2 cellular contexts compared by ENCODE assay signal in genomic region chr3:190013943-190014924, GRCh38.
TF ChIP-seq lines count a peak whose summit lies in the region.

No MANE protein-coding gene starts in this region.

TF ChIP-seq in GM23338, 12 proteins besides CTCF, POLR2A, EP300 and RAD21 (continued from another document):
- TF ChIP-seq CREB1 (CRISPR knock-in tag; IDR thresholded peaks at IDR 0.05; ENCODE audit: low read depth) (no peak), EZH2 (IDR thresholded peaks at IDR 0.05; ENCODE audit: low read depth, unreplicated experiment) (no peak), STAT1 (IDR thresholded peaks at IDR 0.05; ENCODE audit: unreplicated experiment) (no peak), NANOG (IDR thresholded peaks at IDR 0.05; ENCODE audit: borderline replicate concordance) (peak; percentile 33; the same call in 1 of the 2 replicates)
- TF ChIP-seq, protein P1, sequence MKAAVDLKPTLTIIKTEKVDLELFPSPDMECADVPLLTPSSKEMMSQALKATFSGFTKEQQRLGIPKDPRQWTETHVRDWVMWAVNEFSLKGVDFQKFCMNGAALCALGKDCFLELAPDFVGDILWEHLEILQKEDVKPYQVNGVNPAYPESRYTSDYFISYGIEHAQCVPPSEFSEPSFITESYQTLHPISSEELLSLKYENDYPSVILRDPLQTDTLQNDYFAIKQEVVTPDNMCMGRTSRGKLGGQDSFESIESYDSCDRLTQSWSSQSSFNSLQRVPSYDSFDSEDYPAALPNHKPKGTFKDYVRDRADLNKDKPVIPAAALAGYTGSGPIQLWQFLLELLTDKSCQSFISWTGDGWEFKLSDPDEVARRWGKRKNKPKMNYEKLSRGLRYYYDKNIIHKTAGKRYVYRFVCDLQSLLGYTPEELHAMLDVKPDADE (IDR thresholded peaks at IDR 0.05): no peak
- TF ChIP-seq, protein P2, sequence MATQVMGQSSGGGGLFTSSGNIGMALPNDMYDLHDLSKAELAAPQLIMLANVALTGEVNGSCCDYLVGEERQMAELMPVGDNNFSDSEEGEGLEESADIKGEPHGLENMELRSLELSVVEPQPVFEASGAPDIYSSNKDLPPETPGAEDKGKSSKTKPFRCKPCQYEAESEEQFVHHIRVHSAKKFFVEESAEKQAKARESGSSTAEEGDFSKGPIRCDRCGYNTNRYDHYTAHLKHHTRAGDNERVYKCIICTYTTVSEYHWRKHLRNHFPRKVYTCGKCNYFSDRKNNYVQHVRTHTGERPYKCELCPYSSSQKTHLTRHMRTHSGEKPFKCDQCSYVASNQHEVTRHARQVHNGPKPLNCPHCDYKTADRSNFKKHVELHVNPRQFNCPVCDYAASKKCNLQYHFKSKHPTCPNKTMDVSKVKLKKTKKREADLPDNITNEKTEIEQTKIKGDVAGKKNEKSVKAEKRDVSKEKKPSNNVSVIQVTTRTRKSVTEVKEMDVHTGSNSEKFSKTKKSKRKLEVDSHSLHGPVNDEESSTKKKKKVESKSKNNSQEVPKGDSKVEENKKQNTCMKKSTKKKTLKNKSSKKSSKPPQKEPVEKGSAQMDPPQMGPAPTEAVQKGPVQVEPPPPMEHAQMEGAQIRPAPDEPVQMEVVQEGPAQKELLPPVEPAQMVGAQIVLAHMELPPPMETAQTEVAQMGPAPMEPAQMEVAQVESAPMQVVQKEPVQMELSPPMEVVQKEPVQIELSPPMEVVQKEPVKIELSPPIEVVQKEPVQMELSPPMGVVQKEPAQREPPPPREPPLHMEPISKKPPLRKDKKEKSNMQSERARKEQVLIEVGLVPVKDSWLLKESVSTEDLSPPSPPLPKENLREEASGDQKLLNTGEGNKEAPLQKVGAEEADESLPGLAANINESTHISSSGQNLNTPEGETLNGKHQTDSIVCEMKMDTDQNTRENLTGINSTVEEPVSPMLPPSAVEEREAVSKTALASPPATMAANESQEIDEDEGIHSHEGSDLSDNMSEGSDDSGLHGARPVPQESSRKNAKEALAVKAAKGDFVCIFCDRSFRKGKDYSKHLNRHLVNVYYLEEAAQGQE (IDR thresholded peaks at IDR 0.05; ENCODE audit: unreplicated experiment): no peak

TF ChIP-seq in endothelial cell of umbilical vein, 7 proteins besides CTCF, POLR2A, EP300 and RAD21 (continued from another document):
- TF ChIP-seq, protein P3, sequence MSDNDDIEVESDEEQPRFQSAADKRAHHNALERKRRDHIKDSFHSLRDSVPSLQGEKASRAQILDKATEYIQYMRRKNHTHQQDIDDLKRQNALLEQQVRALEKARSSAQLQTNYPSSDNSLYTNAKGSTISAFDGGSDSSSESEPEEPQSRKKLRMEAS (IDR thresholded peaks at IDR 0.05; ENCODE audit: insufficient read depth, insufficient read length): no peak
- no peak for TF ChIP-seq POLR2AphosphoS5 (IDR thresholded peaks at IDR 0.05; ENCODE audit: insufficient read depth, low read depth, low read length)
- TF ChIP-seq FOS (IDR thresholded peaks at IDR 0.05; ENCODE audit: borderline replicate concordance, insufficient read depth, low read length): no peak
- no peak for TF ChIP-seq MYC (IDR thresholded peaks at IDR 0.05; ENCODE audit: low read depth, low read length)
- no peak for TF ChIP-seq EZH2 (IDR thresholded peaks at IDR 0.05; ENCODE audit: borderline replicate concordance, low read depth, low read length, severe bottlenecking)
- no peak for TF ChIP-seq JUN (IDR thresholded peaks at IDR 0.05; ENCODE audit: borderline replicate concordance, insufficient read depth, insufficient read length, low read depth)
